8 cellular contexts compared by ENCODE assay signal in genomic region chr9:69760278-69760610, GRCh38. TPM values are rescaled to one million over a fixed set of nuclear protein-coding genes. Genes with fewer than 3 reads are reported as not detected.
DNase-seq lines count a peak whose midpoint lies in the region; ATAC-seq and TF ChIP-seq lines count a peak whose summit lies in the region.

No MANE protein-coding gene starts in this region.

- intact Hi-C loops in gastrocnemius medialis (cut with DNase I; ENCODE audit: low total_unique reads): loop anchor here (10.0 kb wide), 1 partner anchor 585 kb away; the partner anchor contains the start of gene TJP2

- H3K27ac Mint-ChIP-seq in T-cell: peak overlapping the region; percentile 85 to 86
- peak overlapping the region; percentile 84 for H3K27ac Mint-ChIP-seq in glutamatergic neuron (ENCODE audit: unreplicated experiment)

- H3K27me3 ChIP-seq in gastrocnemius medialis: no peaks in the 10 kb centered on the region

- H3K9me3 Mint-ChIP-seq in T-cell: no peaks in the 10 kb centered on the region
- peaks cover 6% of the 10 kb centered on the region for H3K9me3 Mint-ChIP-seq in glutamatergic neuron (ENCODE audit: unreplicated experiment)

- peaks cover 30 to 35% of the 10 kb centered on the region in 2 donors for H3K4me1 ChIP-seq in gastrocnemius medialis

- H3K36me3 Mint-ChIP-seq in T-cell (peaks cover under 1% of the 10 kb centered on the region), glutamatergic neuron (ENCODE audit: unreplicated experiment) (no peaks in the 10 kb centered on the region)

- no peak for DNase-seq in AG10803 (ENCODE audit: low read depth)
- DNase-seq in T-cell: no peak
- peak; percentile 18 for DNase-seq in glutamatergic neuron
- no peak for DNase-seq in gastrocnemius medialis
- DNase-seq in HPDE6-E6E7 (ENCODE audit: extremely low spot score): no peak
- DNase-seq in NAMALWA (ENCODE audit: low spot score): no peak

- H3K4me3 ChIP-seq in AG10803 (ENCODE audit: low read length) (peak overlapping the region; percentile 65), gastrocnemius medialis (peak overlapping the region; percentile 75 to 87 (median 77))

- peaks cover 31 to 39% (median 35%) of the 10 kb centered on the region in 3 donors for H3K4me1 Mint-ChIP-seq in T-cell
- peaks cover 18% of the 10 kb centered on the region for H3K4me1 Mint-ChIP-seq in glutamatergic neuron (ENCODE audit: low read depth, unreplicated experiment)

- CTCF ChIA-PET in T-cell (lab: Charles Lee): interaction anchor here in 1 of 2 donors (2.1 kb wide), 1 partner anchor 88 kb away, joined by 5 read pairs; the partner anchor contains the start of gene APBA1

- ATAC-seq in GM21825 (IDR thresholded peaks at IDR 0.05; ENCODE audit: unreplicated experiment): peak; percentile 6
- no peak for ATAC-seq in T-cell (replicated peaks in 1 of 4)
- peak; percentile 1 to 12 for ATAC-seq in gastrocnemius medialis
- no peak for ATAC-seq in GM19452 (IDR thresholded peaks at IDR 0.05; ENCODE audit: unreplicated experiment)

- TF ChIP-seq POLR2A in gastrocnemius medialis (IDR thresholded peaks at IDR 0.05): no peak

- no peak for TF ChIP-seq CTCF in AG10803 (conservative IDR thresholded peaks at IDR 0.05; ENCODE audit: low read length)
- TF ChIP-seq CTCF in glutamatergic neuron (IDR thresholded peaks at IDR 0.05; ENCODE audit: partially characterized antibody, unreplicated experiment): no peak
- no peak for TF ChIP-seq CTCF in gastrocnemius medialis (IDR thresholded peaks at IDR 0.05 in 4 of 5, conservative IDR thresholded peaks at IDR 0.05 in 1 of 5)

- no peaks in the 10 kb centered on the region for H3K9me3 ChIP-seq in gastrocnemius medialis

- peak overlapping the region; percentile 92 to 98 (median 94) for H3K27ac ChIP-seq in gastrocnemius medialis

- POLR2A ChIA-PET in T-cell (lab: Charles Lee): interaction anchor here in 1 of 2 donors (0.7 kb wide), 1 partner anchor 64 kb away, joined by 3 read pairs; no protein-coding TSS in a partner anchor

- in situ Hi-C loops in gastrocnemius medialis (cut with MboI; ENCODE audit: low sequenced_read_pairs in 4 of 4): loop anchor here in 1 of 4 donors (25.0 kb wide), 1 partner anchor 502 kb away; the partner anchor contains the start of gene SMC5

- no peaks in the 10 kb centered on the region for H3K36me3 ChIP-seq in gastrocnemius medialis

- H3K27me3 Mint-ChIP-seq in T-cell (no peaks in the 10 kb centered on the region), glutamatergic neuron (ENCODE audit: unreplicated experiment) (peaks cover 3% of the 10 kb centered on the region)

- H3K4me3 Mint-ChIP-seq in T-cell: peak overlapping the region; percentile 91 to 96 (median 93)
- H3K4me3 Mint-ChIP-seq in glutamatergic neuron (ENCODE audit: unreplicated experiment): peak overlapping the region; percentile 83

RNA-seq across cellular contexts. Expression of gene PTAR1, which starts 0.4 kb away (rescaled TPM):
- total RNA-seq in T-cell (10 to 100 TPM; 57.4 to 90.5 (median 67.6) TPM), glutamatergic neuron (ENCODE audit: unreplicated experiment) (49.9 TPM), gastrocnemius medialis (10 to 100 TPM; 26.5 to 52.4 (median 40.6) TPM)

Comparison
In these comparisons a context has a peak if more than half of its experiments do, and no peak if none do; other contexts are left out.
1. ATAC-seq: peak in GM21825 (single experiment) and gastrocnemius medialis (2 of 2); none in T-cell (0 of 4) and GM19452 (single experiment).